9 cellular contexts compared by ENCODE assay signal in genomic region chr12:64560395-64561301, GRCh38. TPM values are rescaled to one million over a fixed set of nuclear protein-coding genes. Genes with fewer than 3 reads are reported as not detected.
A peak's percentile ranks its signal among the peaks of the same experiment; 100 is the strongest.
DNase-seq lines count a peak whose midpoint lies in the region; ATAC-seq and TF ChIP-seq lines count a peak whose summit lies in the region.
"Had no signal": no experiment of that assay in that cellular context is flagged by ENCODE, and none has a peak within 500 bp of the region (broad histone marks: within the 10 kb centered on the region; RNA-seq: fewer than 3 reads in every experiment).

No MANE protein-coding gene starts in this region.

- H3K27me3 ChIP-seq in BJ (ENCODE audit: control insufficient read depth, insufficient read depth, low read length), result peaks cover 10% of the 10 kb centered on the region
- H3K27me3 ChIP-seq: upper lobe of left lung had no signal

- POLR2A ChIA-PET in BJ (lab: Charles Lee), result no interaction called here

- intact Hi-C loops in posterior vena cava (cut with DNase I), result no loop called here

- CTCF ChIA-PET in BJ (lab: Yijun Ruan, JAX), result interaction anchor here (0.6 to 6.5 kb wide), 9 partner anchors 9 to 1251 kb away, joined by 3 to 31 read pairs (median 4); no protein-coding TSS in a partner anchor

- DNase-seq in BJ (ENCODE audit: low read depth) (peak; percentile 98), HPDE6-E6E7 (ENCODE audit: extremely low spot score) (peak; percentile 52), amniotic epithelial cell (ENCODE audit: low read depth) (peak; percentile 96), kidney glomerular epithelial cell (lab: John Stamatoyannopoulos, UW) (peak; percentile 58), posterior vena cava (ENCODE audit: low spot score) (no peak), DMS114 treated with DMSO at 0.1 percent for 48 hours (lab: John Stamatoyannopoulos, UW; ENCODE audit: unreplicated experiment) (no peak)
- DNase-seq: upper lobe of left lung had no signal

- no peak for TF ChIP-seq CTCF in BJ (IDR thresholded peaks at IDR 0.05; ENCODE audit: insufficient read depth, low read depth, low read length)

- no peak for ATAC-seq in HG02884 (IDR thresholded peaks at IDR 0.05; ENCODE audit: unreplicated experiment)
- ATAC-seq in HG03196 (IDR thresholded peaks at IDR 0.05; ENCODE audit: unreplicated experiment), result no peak

- no peaks in the 10 kb centered on the region for H3K36me3 ChIP-seq in BJ (ENCODE audit: control insufficient read depth, insufficient read depth, low read length)
- H3K36me3 ChIP-seq: upper lobe of left lung had no signal

- H3K4me3 ChIP-seq in BJ (ENCODE audit: low read depth, low read length), result no peak overlapping the region
- H3K4me3 ChIP-seq: upper lobe of left lung had no signal

RNA-seq across cellular contexts. Expression of gene RASSF3, which starts 49.6 kb away (rescaled TPM):
- polyA plus RNA-seq in BJ (2011; rRNA removed), result 22.3 and 27.7 TPM in 2 replicates
- polyA minus RNA-seq in BJ (2011; rRNA and poly(A)+ RNA removed), result 28.0 and 38.6 TPM in 2 replicates
- total RNA-seq in posterior vena cava, result 100 to 1,000 TPM; 246 to 312 TPM

Comparison
In these comparisons a context has a peak if more than half of its experiments do, and no peak if none do; other contexts are left out.
1. DNase-seq: peak in BJ (single experiment), HPDE6-E6E7 (single experiment), amniotic epithelial cell (single experiment) and kidney glomerular epithelial cell (single experiment); none in posterior vena cava (single experiment) and DMS114 treated with DMSO at 0.1 percent for 48 hours (single experiment).